Comparison of ENCODE assay signal across 17 cellular contexts in genomic region chr2:230599854-230600253, GRCh38.
"Had no signal": no experiment of that assay in that cellular context is flagged by ENCODE, and none has a peak within 500 bp of the region (broad histone marks: within the 10 kb centered on the region; RNA-seq: fewer than 3 reads in every experiment).

No MANE protein-coding gene starts in this region.

- H3K27me3 ChIP-seq: adrenal gland, right atrium auricular region, suprapubic skin, upper lobe of left lung had no signal

- H3K36me3 ChIP-seq: adrenal gland, right atrium auricular region, suprapubic skin, upper lobe of left lung had no signal

- H3K4me1 ChIP-seq: adrenal gland, right atrium auricular region, suprapubic skin had no signal

- H3K27ac ChIP-seq: adrenal gland, coronary artery, right atrium auricular region, suprapubic skin, upper lobe of left lung had no signal

- H3K9me3 ChIP-seq: adrenal gland, mucosa of descending colon, right atrium auricular region, suprapubic skin, upper lobe of left lung had no signal

- H3K27me3 Mint-ChIP-seq: activated CD8-positive, alpha-beta memory T cell treated with anti-CD3 and anti-CD28 coated beads, Interleukin-2, amount 10 ng/mL, durations not matched to agents 7 days and 5 days; natural killer cell treated with Interleukin-12 subunit alpha and Interleukin-12 subunit beta and Interleukin-15 and Interleukin-18, amount 100 ng/mL, for 72 hours had no signal

- H3K4me3 Mint-ChIP-seq: activated T-cell treated with anti-CD3 and anti-CD28 coated beads, Interleukin-2, amount 50 U/mL, for 4 hours had no signal

- ATAC-seq: activated CD8-positive, alpha-beta memory T cell treated with anti-CD3 and anti-CD28 coated beads, Interleukin-2, amount 10 ng/mL, durations not matched to agents 7 days and 5 days; activated T-cell treated with anti-CD3 and anti-CD28 coated beads, Interleukin-2, amount 50 U/mL, for 4 hours; mucosa of descending colon; natural killer cell treated with Interleukin-12 subunit alpha and Interleukin-12 subunit beta and Interleukin-15 and Interleukin-18, amount 100 ng/mL, for 72 hours had no signal

- H3K4me3 ChIP-seq: adrenal gland, coronary artery, mucosa of descending colon, right atrium auricular region, skin epidermis, suprapubic skin, upper lobe of left lung had no signal

- DNase-seq: activated CD4-positive, alpha-beta T cell treated with anti-CD3 and anti-CD28 coated beads, Interleukin-2, amount 50 U/mL, for 1 hour; activated CD8-positive, alpha-beta memory T cell treated with anti-CD3 and anti-CD28 coated beads, Interleukin-2, amount 10 ng/mL, durations not matched to agents 7 days and 5 days; activated naive CD4-positive, alpha-beta T cell; activated T-cell treated with anti-CD3 and anti-CD28 coated beads, Interleukin-2, amount 50 U/mL, for 4 hours; adrenal gland; effector CD4-positive, alpha-beta T cell; foreskin melanocyte; head of caudate nucleus; mammary epithelial cell; mucosa of descending colon; nucleus accumbens; upper lobe of left lung had no signal
